ENCODE assay signal across 1 cellular context in the genomic region with DNA sequence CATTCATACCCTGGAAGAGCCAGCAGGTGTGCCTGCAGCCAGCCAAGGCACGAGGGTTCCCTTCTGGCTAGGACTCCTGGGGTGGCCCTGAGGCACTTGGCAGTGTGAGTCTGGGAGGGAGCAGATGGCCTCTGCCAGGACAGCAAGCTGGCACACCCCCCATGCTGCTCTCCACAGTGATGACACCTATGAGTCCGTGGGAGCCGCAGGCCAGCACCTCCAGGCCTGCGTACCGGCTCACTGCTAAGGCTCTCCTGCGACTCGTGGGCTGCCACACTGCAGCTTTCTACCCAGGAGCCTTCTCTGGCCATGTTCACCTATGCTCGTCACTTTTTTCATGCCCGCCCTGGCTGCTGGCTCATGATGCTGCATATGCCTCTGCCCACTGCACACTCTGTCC.
A peak's percentile ranks its signal among the peaks of the same experiment; 100 is the strongest.
TF ChIP-seq lines count a peak whose summit lies in the region.

No MANE protein-coding gene starts in this region.

TF ChIP-seq in HepG2, 621 proteins besides CTCF, POLR2A, EP300 and RAD21:
- TF ChIP-seq ARHGAP35 (CRISPR knock-in tag; IDR thresholded peaks at IDR 0.05; ENCODE audit: borderline replicate concordance): no peak
- peak; percentile 24 for TF ChIP-seq AGO2 (optimal IDR thresholded peaks at IDR 0.05; ENCODE audit: low read depth, low read length)
